In genomic region chr11:70601861-70602575, GRCh38 we compare ENCODE assay signal across 17 cellular contexts.
"Had no signal": no experiment of that assay in that cellular context is flagged by ENCODE, and none has a peak within 500 bp of the region (broad histone marks: within the 10 kb centered on the region; RNA-seq: fewer than 3 reads in every experiment).

No MANE protein-coding gene starts in this region.

- H3K27ac Mint-ChIP-seq: activated B cell treated with CpG ODN at 0.5 μM for 24 hours; activated CD8-positive, alpha-beta T cell treated with anti-CD3 and anti-CD28 coated beads for 36 hours; activated naive CD4-positive, alpha-beta T cell treated with anti-CD3 and anti-CD28 coated beads, Interleukin-2, amount 50 U/mL, for 24 hours; naive B cell had no signal

- H3K36me3 ChIP-seq: left lung, neutrophil, stomach, thoracic aorta had no signal

- H3K9me3 ChIP-seq: left lung, neutrophil, stomach, thoracic aorta had no signal

- DNase-seq: activated B cell treated with CpG ODN at 0.5 μM for 24 hours; activated CD4-positive, alpha-beta T cell treated with anti-CD3 and anti-CD28 coated beads for 48 hours; activated CD8-positive, alpha-beta memory T cell treated with anti-CD3 and anti-CD28 coated beads, Interleukin-2, amount 50 U/mL, for 4 hours; activated CD8-positive, alpha-beta T cell treated with anti-CD3 and anti-CD28 coated beads for 36 hours; activated effector memory CD4-positive, alpha-beta T cell treated with anti-CD3 and anti-CD28 coated beads, Interleukin-2, amount 50 U/mL, for 16 hours; activated T-cell treated with anti-CD3 and anti-CD28 coated beads, Interleukin-2, amount 50 U/mL, for 48 hours; islet precursor cell; left lung; naive B cell; stimulated activated CD4-positive, alpha-beta T cell treated with anti-CD3 and anti-CD28 coated beads, Interleukin-12 subunit alpha, Interleukin-12 subunit beta, amount 100 ng/mL, for 4 hours; stimulated activated CD4-positive, alpha-beta T cell treated with anti-CD3 and anti-CD28 coated beads, Interleukin-2, amount 100 ng/mL, for 24 hours; stomach had no signal

- H3K4me3 ChIP-seq: left lung, stomach, thoracic aorta had no signal

- H3K9me3 Mint-ChIP-seq: activated B cell treated with CpG ODN at 0.5 μM for 24 hours; activated CD8-positive, alpha-beta T cell treated with anti-CD3 and anti-CD28 coated beads for 36 hours; activated naive CD4-positive, alpha-beta T cell treated with anti-CD3 and anti-CD28 coated beads, Interleukin-2, amount 50 U/mL, for 24 hours; naive B cell had no signal

- H3K4me1 ChIP-seq: left lung, parathyroid adenoma had no signal

- H3K27me3 ChIP-seq: left lung had no signal

- H3K4me3 Mint-ChIP-seq: activated B cell treated with CpG ODN at 0.5 μM for 24 hours; activated CD8-positive, alpha-beta T cell treated with anti-CD3 and anti-CD28 coated beads for 36 hours; activated naive CD4-positive, alpha-beta T cell treated with anti-CD3 and anti-CD28 coated beads, Interleukin-2, amount 50 U/mL, for 24 hours; naive B cell had no signal

- H3K4me1 Mint-ChIP-seq: activated B cell treated with CpG ODN at 0.5 μM for 24 hours; activated naive CD4-positive, alpha-beta T cell treated with anti-CD3 and anti-CD28 coated beads, Interleukin-2, amount 50 U/mL, for 24 hours had no signal

- H3K27ac ChIP-seq: left lung, neutrophil, parathyroid adenoma, stomach, thoracic aorta had no signal

- H3K36me3 Mint-ChIP-seq: activated naive CD4-positive, alpha-beta T cell treated with anti-CD3 and anti-CD28 coated beads, Interleukin-2, amount 50 U/mL, for 24 hours; naive B cell had no signal

- ATAC-seq: activated CD8-positive, alpha-beta T cell treated with anti-CD3 and anti-CD28 coated beads for 36 hours; esophagus mucosa; left lung had no signal

- H3K27me3 Mint-ChIP-seq: activated CD8-positive, alpha-beta T cell treated with anti-CD3 and anti-CD28 coated beads for 36 hours had no signal
